Comparison of ENCODE assay signal across 20 cellular contexts in genomic region chr3:134516905-134517304, GRCh38. TPM values are rescaled to one million over a fixed set of nuclear protein-coding genes. Genes with fewer than 3 reads are reported as not detected.
DNase-seq lines count a peak whose midpoint lies in the region; ATAC-seq, FAIRE-seq and TF ChIP-seq lines count a peak whose summit lies in the region.
"Had no signal": no experiment of that assay in that cellular context is flagged by ENCODE, and none has a peak within 500 bp of the region (broad histone marks: within the 10 kb centered on the region; RNA-seq: fewer than 3 reads in every experiment).

No MANE protein-coding gene starts in this region.

- H3K27ac Mint-ChIP-seq in osteocyte (ENCODE audit: unreplicated experiment), result peak overlapping the region; percentile 96
- H3K27ac Mint-ChIP-seq: activated CD4-positive, alpha-beta T cell treated with anti-CD3 and anti-CD28 coated beads, Interleukin-2, amount 10 ng/mL, durations not matched to agents 7 days and 5 days; activated naive CD4-positive, alpha-beta T cell treated with anti-CD3 and anti-CD28 coated beads, Interleukin-2, amount 10 ng/mL, durations not matched to agents 7 days and 5 days; B cell; mesothelial cell of epicardium had no signal

- peak overlapping the region; percentile 28 for H3K4me3 Mint-ChIP-seq in osteocyte (ENCODE audit: unreplicated experiment)
- H3K4me3 Mint-ChIP-seq: activated CD4-positive, alpha-beta T cell treated with anti-CD3 and anti-CD28 coated beads, Interleukin-2, amount 10 ng/mL, durations not matched to agents 7 days and 5 days; activated naive CD4-positive, alpha-beta T cell treated with anti-CD3 and anti-CD28 coated beads, Interleukin-2, amount 10 ng/mL, durations not matched to agents 7 days and 5 days; B cell; mesothelial cell of epicardium had no signal

- H3K27me3 Mint-ChIP-seq in osteocyte (ENCODE audit: unreplicated experiment), result no peaks in the 10 kb centered on the region
- H3K27me3 Mint-ChIP-seq: activated CD4-positive, alpha-beta T cell treated with anti-CD3 and anti-CD28 coated beads, Interleukin-2, amount 10 ng/mL, durations not matched to agents 7 days and 5 days; activated naive CD4-positive, alpha-beta T cell treated with anti-CD3 and anti-CD28 coated beads, Interleukin-2, amount 10 ng/mL, durations not matched to agents 7 days and 5 days; B cell had no signal

- DNase-seq in D721Med (ENCODE audit: insufficient read length, low spot score) (no peak), NCI-H82 (lab: John Stamatoyannopoulos, UW) (peak; percentile 97), fibroblast of pulmonary artery (ENCODE audit: low read depth) (peak; percentile 23), osteocyte (ENCODE audit: extremely low spot score, unreplicated experiment) (no peak), foreskin keratinocyte (no peak), coronary artery (ENCODE audit: low spot score) (no peak), GDM1 (lab: John Stamatoyannopoulos, UW) (no peak)
- DNase-seq: activated CD4-positive, alpha-beta T cell treated with anti-CD3 and anti-CD28 coated beads, Interleukin-2, amount 10 ng/mL, durations not matched to agents 7 days and 5 days; activated naive CD4-positive, alpha-beta T cell treated with anti-CD3 and anti-CD28 coated beads, Interleukin-2, amount 10 ng/mL, durations not matched to agents 7 days and 5 days; erythroblast; islet precursor cell; KG1; NCI-H1048; NCI-H2081 treated with DMSO at 0.1 percent for 48 hours; stimulated activated CD4-positive, alpha-beta T cell treated with anti-CD3 and anti-CD28 coated beads, Interleukin-2, amount 100 ng/mL, for 48 hours had no signal

- peaks cover 3% of the 10 kb centered on the region for H3K9me3 Mint-ChIP-seq in osteocyte (ENCODE audit: unreplicated experiment)

- H3K4me1 ChIP-seq in foreskin keratinocyte, result peaks cover 13% of the 10 kb centered on the region
- H3K4me1 ChIP-seq: HAP-1 had no signal

- H3K36me3 Mint-ChIP-seq in osteocyte (ENCODE audit: unreplicated experiment), result peaks cover 7% of the 10 kb centered on the region

- H3K27me3 ChIP-seq in foreskin keratinocyte, result no peaks in the 10 kb centered on the region

- peaks cover 41% of the 10 kb centered on the region for H3K4me1 Mint-ChIP-seq in osteocyte (ENCODE audit: unreplicated experiment)
- H3K4me1 Mint-ChIP-seq: mesothelial cell of epicardium had no signal

- no peak overlapping the region for H3K27ac ChIP-seq in foreskin keratinocyte
- H3K27ac ChIP-seq in coronary artery, result no peak overlapping the region

- no peak overlapping the region for H3K4me3 ChIP-seq in fibroblast of pulmonary artery (replicated peaks; ENCODE audit: low read depth, low read length)
- no peak overlapping the region for H3K4me3 ChIP-seq in coronary artery
- H3K4me3 ChIP-seq: HAP-1 had no signal

- FAIRE-seq in D721Med (lab: Jason Lieb, UNC), result peak; percentile 95
- FAIRE-seq: RCC 7860, TTC549 had no signal

- TF ChIP-seq CTCF in D721Med (IDR thresholded peaks at IDR 0.05; ENCODE audit: insufficient read depth, missing control alignments) (no peak), fibroblast of pulmonary artery (IDR thresholded peaks at IDR 0.05; ENCODE audit: low read length, missing control alignments) (no peak), osteocyte (IDR thresholded peaks at IDR 0.05) (no peak), foreskin keratinocyte (conservative IDR thresholded peaks at IDR 0.05) (no peak), coronary artery (IDR thresholded peaks at IDR 0.05) (no peak)

- ATAC-seq in foreskin keratinocyte, result no peak

RNA-seq across cellular contexts. Expression of gene CEP63, which starts 31.0 kb away (rescaled TPM):
- 26.3 and 27.2 TPM in 2 replicates for total RNA-seq in osteocyte
- total RNA-seq in foreskin keratinocyte, result 18.7 and 23.1 TPM in 2 replicates
- 11.0 and 13.4 TPM in 2 replicates for polyA plus RNA-seq in foreskin keratinocyte

RNA-seq across cellular contexts. Expression of gene ANAPC13, which starts 31.1 kb away (rescaled TPM):
- total RNA-seq in osteocyte, result 83.8 and 89.4 TPM in 2 replicates
- 54.6 and 60.3 TPM in 2 replicates for total RNA-seq in foreskin keratinocyte
- 61.6 and 61.9 TPM in 2 replicates for polyA plus RNA-seq in foreskin keratinocyte

Comparison
In these comparisons a context has a peak if more than half of its experiments do, and no peak if none do; other contexts are left out.
1. DNase-seq: peak in NCI-H82 (single experiment) and fibroblast of pulmonary artery (single experiment); none in D721Med (single experiment), osteocyte (single experiment), foreskin keratinocyte (0 of 2), coronary artery (single experiment) and GDM1 (single experiment).